Comparison of ENCODE assay signal across 18 cellular contexts in genomic region chr18:21316296-21316695, GRCh38.
"Had no signal": no experiment of that assay in that cellular context is flagged by ENCODE, and none has a peak within 500 bp of the region (broad histone marks: within the 10 kb centered on the region; RNA-seq: fewer than 3 reads in every experiment).

No MANE protein-coding gene starts in this region.

- DNase-seq: activated B cell treated with CpG ODN at 0.5 μM for 24 hours; activated CD4-positive, alpha-beta memory T cell treated with anti-CD3 and anti-CD28 coated beads for 36 hours; activated CD4-positive, alpha-beta T cell treated with anti-CD3 and anti-CD28 coated beads for 4 hours; activated naive CD4-positive, alpha-beta T cell; activated naive CD8-positive, alpha-beta T cell treated with anti-CD3 and anti-CD28 coated beads, Interleukin-2, amount 10 ng/mL, durations not matched to agents 7 days and 5 days; effector CD8-positive, alpha-beta T cell; foreskin fibroblast; glutamatergic neuron; kidney; left ventricle myocardium superior; natural killer cell; sigmoid colon; spleen; stimulated activated naive B cell treated with anti-CD40 and anti-IgM and Interleukin-4, amounts not matched to agents 10 μg/mL and 1 μg/mL and 100 μg/mL, for 72 hours; T-cell; T-helper 9 cell had no signal

- H3K27ac ChIP-seq: coronary artery, spleen, thoracic aorta had no signal

- FAIRE-seq: kidney had no signal

- H3K4me1 ChIP-seq: sigmoid colon, spleen had no signal

- H3K36me3 ChIP-seq: sigmoid colon, spleen, thoracic aorta had no signal

- H3K4me3 ChIP-seq: coronary artery, sigmoid colon, spleen, thoracic aorta had no signal

- H3K27me3 ChIP-seq: sigmoid colon, spleen had no signal

- H3K9me3 ChIP-seq: sigmoid colon, thoracic aorta had no signal

- ATAC-seq: left ventricle myocardium superior; natural killer cell; stimulated activated naive B cell treated with anti-CD40 and anti-IgM and Interleukin-4, amounts not matched to agents 10 μg/mL and 1 μg/mL and 100 μg/mL, for 72 hours; T-cell had no signal
